ENCODE assay signal across 7 cellular contexts in the genomic region with DNA sequence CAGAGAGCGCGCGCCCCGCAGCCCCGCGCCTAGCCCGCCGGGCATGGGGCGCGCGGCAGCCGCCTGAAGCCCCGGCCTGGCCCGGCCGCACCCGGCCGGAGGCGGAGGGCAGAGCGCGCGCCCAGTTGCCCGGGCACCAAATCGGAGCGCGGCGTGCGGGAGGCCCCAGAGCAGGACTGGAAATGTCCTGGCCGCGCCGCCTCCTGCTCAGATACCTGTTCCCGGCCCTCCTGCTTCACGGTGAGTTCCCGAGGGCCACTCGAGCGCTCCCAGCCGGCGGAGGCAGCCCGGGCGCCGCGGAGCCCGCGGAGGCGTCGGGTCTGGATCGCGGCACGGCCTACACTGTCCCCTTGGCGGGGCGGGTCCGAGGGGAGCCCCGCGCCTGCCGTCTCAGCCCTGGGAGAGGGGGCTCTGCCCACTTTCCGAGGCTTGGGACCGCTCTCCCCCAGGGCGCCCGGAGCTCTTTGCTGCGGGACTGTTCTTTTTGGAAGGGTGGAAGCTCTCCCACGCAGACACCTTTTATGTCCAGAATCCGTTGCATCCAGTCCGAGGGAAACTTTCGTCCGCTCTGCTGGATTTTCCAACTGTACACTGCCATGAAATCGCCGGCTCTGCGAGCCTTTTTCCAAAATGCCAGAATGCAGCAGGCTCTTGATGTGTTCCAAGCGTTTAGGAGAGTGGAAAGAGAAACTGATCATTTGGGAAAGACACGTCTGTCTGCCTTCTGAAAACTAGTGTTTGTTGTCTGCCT. TPM values are rescaled to one million over a fixed set of nuclear protein-coding genes. Genes with fewer than 3 reads are reported as not detected.
DNase-seq lines count a peak whose midpoint lies in the region; ATAC-seq lines count a peak whose summit lies in the region.

No MANE protein-coding gene starts in this region.

- H3K27ac ChIP-seq in HUES6 (ENCODE audit: low read depth, low read length): 0 out of 2 replicates have a peak overlapping the region, but pooled peaks have one; percentile 38
- H3K27ac ChIP-seq in iPS-20b (ENCODE audit: low read length): no peak overlapping the region

- H3K4me1 Mint-ChIP-seq in activated naive CD8-positive, alpha-beta T cell treated with anti-CD3 and anti-CD28 coated beads, Interleukin-2, amount 10 ng/mL, durations not matched to agents 7 days and 5 days: peaks cover 1% of the 10 kb centered on the region

- H3K9me3 Mint-ChIP-seq in activated naive CD8-positive, alpha-beta T cell treated with anti-CD3 and anti-CD28 coated beads, Interleukin-2, amount 10 ng/mL, durations not matched to agents 7 days and 5 days: no peaks in the 10 kb centered on the region

- peaks cover 45% of the 10 kb centered on the region for H3K27me3 ChIP-seq in HUES6 (ENCODE audit: control insufficient read depth, insufficient read depth, low read length)
- peaks cover 60% of the 10 kb centered on the region for H3K27me3 ChIP-seq in iPS-20b (ENCODE audit: insufficient read depth, low read length)

- H3K36me3 ChIP-seq in HUES6 (ENCODE audit: control insufficient read depth, insufficient read depth, low read length) (no peaks in the 10 kb centered on the region), iPS-20b (ENCODE audit: insufficient read depth, low read depth, low read length) (no peaks in the 10 kb centered on the region)

- peaks cover 1% of the 10 kb centered on the region for H3K36me3 Mint-ChIP-seq in activated naive CD8-positive, alpha-beta T cell treated with anti-CD3 and anti-CD28 coated beads, Interleukin-2, amount 10 ng/mL, durations not matched to agents 7 days and 5 days

- no peak for DNase-seq in activated naive CD8-positive, alpha-beta T cell treated with anti-CD3 and anti-CD28 coated beads, Interleukin-2, amount 10 ng/mL, durations not matched to agents 7 days and 5 days
- peak; percentile 7 for DNase-seq in stimulated activated naive CD8-positive, alpha-beta T cell treated with anti-CD3 and anti-CD28 coated beads, Interleukin-15, Interleukin-2, amounts not matched to agents 100 U/mL and 50 U/mL, for 24 hours
- DNase-seq in AML-193 (lab: John Stamatoyannopoulos, UW) (no peak), NOMO-1 treated with DMSO at 0.1 percent for 48 hours (lab: John Stamatoyannopoulos, UW; ENCODE audit: unreplicated experiment) (no peak)

- no peak for ATAC-seq in activated naive CD8-positive, alpha-beta T cell treated with anti-CD3 and anti-CD28 coated beads, Interleukin-2, amount 10 ng/mL, durations not matched to agents 7 days and 5 days (ENCODE audit: low read depth)
- ATAC-seq in stimulated activated naive CD8-positive, alpha-beta T cell treated with anti-CD3 and anti-CD28 coated beads, Interleukin-15, Interleukin-2, amounts not matched to agents 100 U/mL and 50 U/mL, for 24 hours: peak; percentile 40
- ATAC-seq in HG03442 (IDR thresholded peaks at IDR 0.05; ENCODE audit: unreplicated experiment): no peak

- H3K9ac ChIP-seq in HUES6 (ENCODE audit: low read length): peak overlapping the region; percentile 82
- H3K9ac ChIP-seq in iPS-20b (ENCODE audit: low read depth, low read length): peak overlapping the region; percentile 26; the same call in 1 of the 2 replicates

- H3K27me3 Mint-ChIP-seq in activated naive CD8-positive, alpha-beta T cell treated with anti-CD3 and anti-CD28 coated beads, Interleukin-2, amount 10 ng/mL, durations not matched to agents 7 days and 5 days: peaks cover 70% of the 10 kb centered on the region

- H3K27ac Mint-ChIP-seq in activated naive CD8-positive, alpha-beta T cell treated with anti-CD3 and anti-CD28 coated beads, Interleukin-2, amount 10 ng/mL, durations not matched to agents 7 days and 5 days: no peak overlapping the region

- peaks cover 17% of the 10 kb centered on the region for H3K4me1 ChIP-seq in HUES6 (ENCODE audit: control insufficient read depth, insufficient read depth, low read length)
- peaks cover 4% of the 10 kb centered on the region; the same call in 1 of the 2 replicates for H3K4me1 ChIP-seq in iPS-20b (ENCODE audit: insufficient read depth, low read length)

- H3K4me3 ChIP-seq in HUES6 (ENCODE audit: low read depth, low read length): peak overlapping the region; percentile 88
- H3K4me3 ChIP-seq in iPS-20b (ENCODE audit: low read length): peak overlapping the region; percentile 75

- H3K4me3 Mint-ChIP-seq in activated naive CD8-positive, alpha-beta T cell treated with anti-CD3 and anti-CD28 coated beads, Interleukin-2, amount 10 ng/mL, durations not matched to agents 7 days and 5 days: peak overlapping the region; percentile 33

- no peaks in the 10 kb centered on the region for H3K9me3 ChIP-seq in HUES6 (ENCODE audit: control insufficient read depth, insufficient read depth, low read depth, low read length)
- H3K9me3 ChIP-seq in iPS-20b (ENCODE audit: insufficient read depth, low read depth, low read length): no peaks in the 10 kb centered on the region

- POLR2A ChIA-PET in activated naive CD8-positive, alpha-beta T cell treated with anti-CD3 and anti-CD28 coated beads, Interleukin-2, amount 10 ng/mL, durations not matched to agents 7 days and 5 days (lab: Charles Lee): no interaction called here

RNA-seq across cellular contexts. Expression of a gene that starts 0.5 kb away (rescaled TPM):
- total RNA-seq in activated naive CD8-positive, alpha-beta T cell treated with anti-CD3 and anti-CD28 coated beads, Interleukin-2, amount 10 ng/mL, durations not matched to agents 7 days and 5 days: not detected
